ENCODE assay signal across 8 cellular contexts in genomic region chrX:10158279-10158939, GRCh38. TPM values are rescaled to one million over a fixed set of nuclear protein-coding genes. Genes with fewer than 3 reads are reported as not detected.
DNase-seq lines count a peak whose midpoint lies in the region; ATAC-seq and TF ChIP-seq lines count a peak whose summit lies in the region.

No MANE protein-coding gene starts in this region.

- H3K4me1 Mint-ChIP-seq in progenitor cell of endocrine pancreas (ENCODE audit: low read depth): peaks cover 17% of the 10 kb centered on the region

- H3K4me2 ChIP-seq in OCI-LY7 (ENCODE audit: low read length): peak overlapping the region; percentile 93

- H3K27ac Mint-ChIP-seq in progenitor cell of endocrine pancreas: no peak overlapping the region

- peak overlapping the region; percentile 86 for H3K27ac ChIP-seq in OCI-LY7 (ENCODE audit: low read depth, low read length, poor library complexity, severe bottlenecking)

- TF ChIP-seq CTCF in AG10803 (conservative IDR thresholded peaks at IDR 0.05; ENCODE audit: low read length): no peak
- TF ChIP-seq CTCF in OCI-LY7 (conservative IDR thresholded peaks at IDR 0.05; ENCODE audit: low read length): no peak
- no peak for TF ChIP-seq CTCF in fibroblast of the aortic adventitia (IDR thresholded peaks at IDR 0.05; ENCODE audit: insufficient read depth, low read length)
- TF ChIP-seq CTCF in progenitor cell of endocrine pancreas (IDR thresholded peaks at IDR 0.05; ENCODE audit: unreplicated experiment): no peak

- H4K20me1 ChIP-seq in OCI-LY7 (ENCODE audit: insufficient read depth, low read length): no peaks in the 10 kb centered on the region; the same call in 1 of the 2 replicates

- peaks cover 3% of the 10 kb centered on the region for H3K27me3 Mint-ChIP-seq in progenitor cell of endocrine pancreas

- H3K4me3 ChIP-seq in AG10803 (ENCODE audit: low read length) (peak overlapping the region; percentile 49), OCI-LY7 (ENCODE audit: low read depth, low read length, poor library complexity, severe bottlenecking) (peak overlapping the region; percentile 74), fibroblast of the aortic adventitia (ENCODE audit: low read depth, low read length) (peak overlapping the region; percentile 57)

- peak; percentile 38 for ATAC-seq in GM21786 (IDR thresholded peaks at IDR 0.05; ENCODE audit: unreplicated experiment)
- ATAC-seq in HG03280 (IDR thresholded peaks at IDR 0.05; ENCODE audit: unreplicated experiment): no peak
- no peak for ATAC-seq in HG02623 (IDR thresholded peaks at IDR 0.05; ENCODE audit: unreplicated experiment)

- peaks cover 12% of the 10 kb centered on the region; the same call in 1 of the 2 replicates for H3K79me2 ChIP-seq in OCI-LY7 (ENCODE audit: insufficient read depth, low read depth, low read length)

- H3K9me3 Mint-ChIP-seq in progenitor cell of endocrine pancreas (ENCODE audit: low read depth): peaks cover 11% of the 10 kb centered on the region

- intact Hi-C loops in OCI-LY7 (cut with micrococcal nuclease; ENCODE audit: unreplicated experiment): no loop called here

- no TSS peak for BruUV-seq in OCI-LY7 (replicated peaks; lab: Mats Ljungman, UMichigan)

- H3K4me3 Mint-ChIP-seq in progenitor cell of endocrine pancreas (ENCODE audit: low read depth): peak overlapping the region; percentile 69

- H3K4me1 ChIP-seq in OCI-LY7 (ENCODE audit: insufficient read depth, low read length, poor library complexity, severe bottlenecking): peaks cover 32% of the 10 kb centered on the region

- POLR2A ChIA-PET in OCI-LY7 (lab: Charles Lee): no interaction called here

- CTCF ChIA-PET in OCI-LY7 (lab: Charles Lee; ENCODE audit: unreplicated experiment): no interaction called here

- H3K36me3 ChIP-seq in OCI-LY7 (ENCODE audit: insufficient read depth, low read length): no peaks in the 10 kb centered on the region; the same call in 1 of the 2 replicates

- H2AFZ ChIP-seq in OCI-LY7 (ENCODE audit: low read length): peak overlapping the region; percentile 80

- no peaks in the 10 kb centered on the region for H3K36me3 Mint-ChIP-seq in progenitor cell of endocrine pancreas (ENCODE audit: insufficient read depth)

- DNase-seq in AG10803 (ENCODE audit: low read depth): no peak
- peak; percentile 68 for DNase-seq in OCI-LY7 (ENCODE audit: low spot score)
- DNase-seq in fibroblast of the aortic adventitia (ENCODE audit: low read depth): no peak
- peak; percentile 44 for DNase-seq in progenitor cell of endocrine pancreas (ENCODE audit: low spot score, unreplicated experiment)
- DNase-seq in NCI-H446 treated with DMSO at 0.1 percent for 48 hours (lab: John Stamatoyannopoulos, UW): no peak

- no peaks in the 10 kb centered on the region for H3K9me2 ChIP-seq in OCI-LY7 (ENCODE audit: insufficient read depth, low read length)

- H3K9me3 ChIP-seq in OCI-LY7 (ENCODE audit: low read length): no peaks in the 10 kb centered on the region

RNA-seq across cellular contexts. Expression of gene CLCN4, which starts 1.6 kb away (rescaled TPM):
- 7.8 and 11.1 TPM in 2 replicates for total RNA-seq in OCI-LY7 (2014; rRNA removed; shearing (Covaris generic))
- total RNA-seq in OCI-LY7 (2022) (9.7 and 10.2 TPM in 2 replicates), fibroblast of the aortic adventitia (ENCODE audit: low replicate concordance) (6.7 and 15.1 TPM in 2 replicates), progenitor cell of endocrine pancreas (14.1 and 15.2 TPM in 2 replicates)

Comparison
In these comparisons a context has a peak if more than half of its experiments do, and no peak if none do; other contexts are left out.
1. DNase-seq: peak in OCI-LY7 (single experiment) and progenitor cell of endocrine pancreas (single experiment); none in AG10803 (single experiment), fibroblast of the aortic adventitia (single experiment) and NCI-H446 treated with DMSO at 0.1 percent for 48 hours (single experiment).
2. Peak in every context shown above with its lines, with median percentiles within 50 percentile points of each other: H3K4me3 ChIP-seq.